ENCODE assay signal across 23 cellular contexts in the genomic region with DNA sequence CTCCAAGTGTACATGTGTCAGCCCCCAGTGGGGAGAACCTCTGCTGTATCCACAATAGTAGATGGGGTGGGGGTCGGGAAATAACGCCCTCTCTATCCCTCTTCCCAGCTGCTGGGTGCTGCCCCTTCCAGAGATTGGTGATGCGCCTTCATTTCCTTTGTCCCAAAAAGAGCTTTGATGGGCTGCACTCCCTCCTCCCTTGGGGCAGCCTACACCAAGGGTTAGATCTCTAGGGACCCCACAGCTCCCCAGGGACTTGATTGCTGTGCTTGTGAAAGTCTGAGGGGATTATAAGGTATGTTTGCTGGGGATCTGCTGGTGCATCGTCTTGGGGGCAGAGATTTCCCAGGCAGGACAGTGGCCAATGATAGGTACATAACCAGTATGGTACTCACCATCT.
"Had no signal": no experiment of that assay in that cellular context is flagged by ENCODE, and none has a peak within 500 bp of the region (broad histone marks: within the 10 kb centered on the region; RNA-seq: fewer than 3 reads in every experiment).

No MANE protein-coding gene starts in this region.

- H3K27me3 ChIP-seq: brain microvascular endothelial cell, esophagus muscularis mucosa, foreskin keratinocyte, gastrocnemius medialis had no signal

- H3K4me1 ChIP-seq: esophagus muscularis mucosa, foreskin keratinocyte, gastrocnemius medialis, heart left ventricle had no signal

- H3K36me3 ChIP-seq: brain microvascular endothelial cell, esophagus muscularis mucosa, gastrocnemius medialis, heart left ventricle had no signal

- FAIRE-seq: astrocyte, bronchial epithelial cell had no signal

- DNase-seq: activated CD4-positive, CD25-positive, alpha-beta regulatory T cell; activated CD4-positive, CD25-positive, alpha-beta regulatory T cell treated with anti-CD3 and anti-CD28 coated beads, Interleukin-2, amount 50 U/mL, for 72 hours; activated CD8-positive, alpha-beta memory T cell treated with anti-CD3 and anti-CD28 coated beads, Interleukin-2, amount 10 ng/mL, durations not matched to agents 7 days and 5 days; activated CD8-positive, alpha-beta memory T cell treated with anti-CD3 and anti-CD28 coated beads, Interleukin-2, amount 50 U/mL, for 4 hours; activated effector memory CD4-positive, alpha-beta T cell treated with anti-CD3 and anti-CD28 coated beads, Interleukin-2, amount 50 U/mL, for 16 hours; activated naive CD4-positive, alpha-beta T cell; activated naive CD4-positive, alpha-beta T cell treated with anti-CD3 and anti-CD28 coated beads, Interleukin-2, amount 10 ng/mL, durations not matched to agents 7 days and 5 days; activated naive CD8-positive, alpha-beta T cell treated with anti-CD3 and anti-CD28 coated beads, Interleukin-2, amount 10 ng/mL, durations not matched to agents 7 days and 5 days; activated T-cell treated with anti-CD3 and anti-CD28 coated beads, Interleukin-2, amount 50 U/mL, for 1 hour; dorsolateral prefrontal cortex; effector CD4-positive, alpha-beta T cell; effector memory CD8-positive, alpha-beta T cell; foreskin keratinocyte; gastrocnemius medialis; heart left ventricle had no signal

- H3K9me3 ChIP-seq: esophagus muscularis mucosa, gastrocnemius medialis, heart left ventricle had no signal

- H3K4me3 ChIP-seq: coronary artery, dorsolateral prefrontal cortex, esophagus muscularis mucosa, gastrocnemius medialis, heart left ventricle had no signal

- H3K27ac ChIP-seq: brain microvascular endothelial cell, coronary artery, dorsolateral prefrontal cortex, esophagus muscularis mucosa, foreskin keratinocyte, gastrocnemius medialis, heart left ventricle had no signal

- ATAC-seq: activated CD4-positive, alpha-beta T cell treated with anti-CD3 and anti-CD28 coated beads for 36 hours; activated CD8-positive, alpha-beta memory T cell treated with anti-CD3 and anti-CD28 coated beads, Interleukin-2, amount 10 ng/mL, durations not matched to agents 7 days and 5 days; activated CD8-positive, alpha-beta T cell treated with anti-CD3 and anti-CD28 coated beads, Interleukin-2, amount 10 ng/mL, durations not matched to agents 7 days and 5 days; activated naive CD4-positive, alpha-beta T cell treated with anti-CD3 and anti-CD28 coated beads, Interleukin-2, amount 50 U/mL, for 72 hours; effector memory CD8-positive, alpha-beta T cell; foreskin keratinocyte; gastrocnemius medialis; heart left ventricle had no signal
